ENCODE assay signal across 20 cellular contexts in genomic region chr3:64078966-64079365, GRCh38.
"Had no signal": no experiment of that assay in that cellular context is flagged by ENCODE, and none has a peak within 500 bp of the region (broad histone marks: within the 10 kb centered on the region; RNA-seq: fewer than 3 reads in every experiment).

No MANE protein-coding gene starts in this region.

- H3K36me3 ChIP-seq: SJCRH30 had no signal

- H3K9me3 ChIP-seq: SJCRH30 had no signal

- H3K4me3 ChIP-seq: SJCRH30 had no signal

- ATAC-seq: Panc1, PC-3, SK-N-SH treated with all-trans-retinoic acid at 6 μM for 48 hours had no signal

- H3K27ac ChIP-seq: HL-60, RWPE1, SJCRH30 had no signal

- DNase-seq: KBM-7; MV-4-11; NCI-H1048; NCI-H1105; NCI-H1436 treated with DMSO at 0.1 percent for 48 hours; NCI-H187 treated with DMSO at 0.1 percent for 48 hours; NCI-H2029 treated with DMSO at 0.1 percent for 48 hours; NCI-H345; NCI-H510A treated with DMSO at 0.1 percent for 48 hours; NCI-H526; NCI-H748 treated with DMSO at 0.1 percent for 48 hours; NK-92 treated with Interleukin-12 subunit alpha and Interleukin-12 subunit beta, amount 100 ng/mL, for 24 hours; PC-3; SHP77; SJCRH30; T-helper 1 cell had no signal

- H3K27me3 ChIP-seq: SJCRH30 had no signal
